19 cellular contexts compared by ENCODE assay signal in genomic region chr1:90083995-90084394, GRCh38.
A peak's percentile ranks its signal among the peaks of the same experiment; 100 is the strongest.
DNase-seq lines count a peak whose midpoint lies in the region; ATAC-seq, FAIRE-seq and TF ChIP-seq lines count a peak whose summit lies in the region.
"Had no signal": no experiment of that assay in that cellular context is flagged by ENCODE, and none has a peak within 500 bp of the region (broad histone marks: within the 10 kb centered on the region; RNA-seq: fewer than 3 reads in every experiment).

No MANE protein-coding gene starts in this region.

- no peaks in the 10 kb centered on the region for H3K9me3 ChIP-seq in HEK293 (ENCODE audit: control insufficient read depth, insufficient read depth, low read depth, low read length)
- no peaks in the 10 kb centered on the region for H3K9me3 ChIP-seq in K562 (replicated peaks; ENCODE audit: control insufficient read depth, insufficient read depth, low read depth, low read length)
- H3K9me3 ChIP-seq: A549; BLaER1 treated with 17β-estradiol and CSF1 and Interleukin-3, amounts not matched to agents 10 nM and 100 nM; Caco-2 had no signal

- WGBS in K562 (ENCODE audit: insufficient coverage, low coverage, missing lambda C conversion rate): under 1% methylated on average over 7 of the region's 7 CpGs

- no peaks in the 10 kb centered on the region for H3K79me2 ChIP-seq in K562 (ENCODE audit: control insufficient read depth, insufficient read depth, low read length)

- no peak for FAIRE-seq in K562 (lab: Jason Lieb, UNC)
- FAIRE-seq: A549, D721Med, G401.6, GM19239 had no signal

- TF ChIP-seq RAD21 in K562 (CRISPR knock-in tag; conservative IDR thresholded peaks at IDR 0.05 in 1 of 2, IDR thresholded peaks at IDR 0.05 in 1 of 2): no peak

- TF ChIP-seq CTCF in HEK293 (tag by site-specific recombination; IDR thresholded peaks at IDR 0.05) (no peak), K562 (IDR thresholded peaks at IDR 0.05 in 2 of 3, conservative IDR thresholded peaks at IDR 0.05 in 1 of 3; ENCODE audit: insufficient read depth in 2 of 3, low read depth in 1 of 3, low read length in 3 of 3) (no peak), RWPE1 (conservative IDR thresholded peaks at IDR 0.05; ENCODE audit: low read depth) (no peak)

- no peak overlapping the region for H2AFZ ChIP-seq in K562 (ENCODE audit: low read depth, low read length)

- H3K36me3 ChIP-seq in HEK293 (ENCODE audit: control insufficient read depth in 2 of 2, insufficient read depth in 1 of 2, low read length in 2 of 2) (no peaks in the 10 kb centered on the region), K562 (ENCODE audit: control insufficient read depth, insufficient read depth, low read length) (no peaks in the 10 kb centered on the region)
- H3K36me3 ChIP-seq: BLaER1 treated with 17β-estradiol and CSF1 and Interleukin-3, amounts not matched to agents 10 nM and 100 nM had no signal

- no peak for DNase-seq in K562 (ENCODE audit: extremely low read depth in 1 of 4, low spot score in 3 of 4)
- no peak for DNase-seq in RWPE1 (ENCODE audit: low spot score)
- DNase-seq: 8988T; AML-193; Caco-2; Calu3; CD4-positive, alpha-beta T cell; CD8-positive, alpha-beta T cell; DMS79 treated with DMSO at 0.1 percent for 48 hours; GF-D8 had no signal

- intact Hi-C loops in K562 (cut with micrococcal nuclease): no loop called here

- no peak overlapping the region for H3K9ac ChIP-seq in K562 (ENCODE audit: insufficient read depth in 1 of 2, low read depth in 2 of 2, low read length in 2 of 2)
- H3K9ac ChIP-seq: BLaER1 treated with 17β-estradiol and CSF1 and Interleukin-3, amounts not matched to agents 10 nM and 100 nM had no signal

- BruUV-seq in K562 (replicated peaks; lab: Mats Ljungman, UMichigan): no TSS peak

- H3K27ac ChIP-seq in HEK293 (ENCODE audit: extremely low read depth, low read depth, low read length) (no peak overlapping the region), K562 (ENCODE audit: extremely low read depth, low read depth, low read length) (no peak overlapping the region), RWPE1 (no peak overlapping the region)
- H3K27ac ChIP-seq: A549; BLaER1 treated with 17β-estradiol and CSF1 and Interleukin-3, amounts not matched to agents 10 nM and 100 nM; C4-2B had no signal

- H3K4me2 ChIP-seq in K562 (ENCODE audit: insufficient read depth, low read length): no peak overlapping the region
- H3K4me2 ChIP-seq: A549; BLaER1 treated with 17β-estradiol and CSF1 and Interleukin-3, amounts not matched to agents 10 nM and 100 nM had no signal

- POLR2A ChIA-PET in HEK293 (lab: Yijun Ruan, JAX): no interaction called here
- POLR2A ChIA-PET in K562 (lab: Yijun Ruan, JAX): no interaction called here
- POLR2A ChIA-PET in RWPE1 (lab: Yijun Ruan, JAX; ENCODE audit: low non-redundant PET): no interaction called here

- in situ Hi-C loops in K562 (cut with MboI): no loop called here

- no peaks in the 10 kb centered on the region; a peak in 1 of 5 replicates for H3K27me3 ChIP-seq in K562 (ENCODE audit: control insufficient read depth in 2 of 2, insufficient read depth in 2 of 2, low read length in 2 of 2)
- H3K27me3 ChIP-seq: BLaER1 treated with 17β-estradiol and CSF1 and Interleukin-3, amounts not matched to agents 10 nM and 100 nM had no signal

- H3K4me3 ChIP-seq in HEK293 (ENCODE audit: low read depth, low read length) (no peak overlapping the region), K562 (no peak overlapping the region)
- H3K4me3 ChIP-seq: A549; BLaER1 treated with 17β-estradiol and CSF1 and Interleukin-3, amounts not matched to agents 10 nM and 100 nM had no signal

- CTCF ChIA-PET in HEK293 (lab: Yijun Ruan, JAX) (no interaction called here), K562 (lab: Yijun Ruan, JAX; ENCODE audit: low intra/inter-chr PET ratio) (no interaction called here), RWPE1 (lab: Yijun Ruan, JAX) (no interaction called here)

- H4K20me1 ChIP-seq in K562 (replicated peaks; ENCODE audit: control insufficient read depth, insufficient read depth, low read length): no peaks in the 10 kb centered on the region
- H4K20me1 ChIP-seq: BLaER1 treated with 17β-estradiol and CSF1 and Interleukin-3, amounts not matched to agents 10 nM and 100 nM had no signal

- no peaks in the 10 kb centered on the region for H3K9me1 ChIP-seq in K562 (ENCODE audit: control insufficient read depth, insufficient read depth, low read length)

- ATAC-seq in K562 (no peak), GM21526 (IDR thresholded peaks at IDR 0.05; ENCODE audit: low FRiP score, unreplicated experiment) (no peak), HG03439 (IDR thresholded peaks at IDR 0.05; ENCODE audit: unreplicated experiment) (no peak)
- ATAC-seq: A549; CD8-positive, alpha-beta T cell had no signal

- TF ChIP-seq EP300 in K562 (IDR thresholded peaks at IDR 0.05; ENCODE audit: low read length): no peak

- TF ChIP-seq POLR2A in K562 (conservative IDR thresholded peaks at IDR 0.05): no peak

- H3K4me1 ChIP-seq in HEK293 (ENCODE audit: control insufficient read depth, insufficient read depth, low read length) (no peaks in the 10 kb centered on the region), K562 (replicated peaks in 1 of 2; ENCODE audit: control insufficient read depth in 2 of 2, insufficient read depth in 2 of 2, low read length in 2 of 2) (no peaks in the 10 kb centered on the region)
- H3K4me1 ChIP-seq: A549, Caco-2 had no signal

TF ChIP-seq in HEK293, 187 proteins besides CTCF, POLR2A, EP300 and RAD21:
- TF ChIP-seq YY2 (tag by site-specific recombination; IDR thresholded peaks at IDR 0.05) (no peak), SCRT2 (tag by site-specific recombination; IDR thresholded peaks at IDR 0.05) (peak; percentile 62)
TF ChIP-seq in HEK293: peak in this region for 1.

TF ChIP-seq in K562, 482 proteins besides CTCF, POLR2A, EP300 and RAD21:
- TF ChIP-seq NCOA2 (IDR thresholded peaks at IDR 0.05; ENCODE audit: partially characterized antibody in 2 of 2) (no peak), PKNOX1 (IDR thresholded peaks at IDR 0.05) (peak; percentile 65), ELF4 (CRISPR knock-in tag; IDR thresholded peaks at IDR 0.05) (no peak)
